Comparison of ENCODE assay signal across 12 cellular contexts in genomic region chr12:65510584-65511050, GRCh38.
DNase-seq lines count a peak whose midpoint lies in the region; ATAC-seq and TF ChIP-seq lines count a peak whose summit lies in the region.
"Had no signal": no experiment of that assay in that cellular context is flagged by ENCODE, and none has a peak within 500 bp of the region (broad histone marks: within the 10 kb centered on the region; RNA-seq: fewer than 3 reads in every experiment).

No MANE protein-coding gene starts in this region.

- H3K4me1 Mint-ChIP-seq in nephron progenitor cell = peaks cover 62% of the 10 kb centered on the region

- peak overlapping the region; percentile 94 for H3K27ac Mint-ChIP-seq in nephron progenitor cell
- H3K27ac Mint-ChIP-seq: activated naive CD8-positive, alpha-beta T cell had no signal

- peaks cover 2% of the 10 kb centered on the region for H3K27me3 Mint-ChIP-seq in nephron progenitor cell (ENCODE audit: low read depth, poor library complexity)

- intact Hi-C loops in left ventricle myocardium superior (cut with micrococcal nuclease) = no loop called here

- no peak for TF ChIP-seq CTCF in nephron progenitor cell (IDR thresholded peaks at IDR 0.05)

- DNase-seq in Ammon's horn (ENCODE audit: low spot score) (peak; percentile 68), amygdala (lab: John Stamatoyannopoulos, UW) (peak in 49 of 56 donors; percentile 1 to 75 (median 39)), left ventricle myocardium superior (peak; percentile 60), nephron progenitor cell (peak; percentile 61), NCI-H226 (no peak), NAMALWA (ENCODE audit: low spot score) (no peak), T1000 (lab: John Stamatoyannopoulos, UW) (no peak), DMS153 (lab: John Stamatoyannopoulos, UW) (no peak)
- DNase-seq: activated CD4-positive, alpha-beta T cell treated with anti-CD3 and anti-CD28 coated beads for 48 hours; erythroblast; stimulated activated CD4-positive, alpha-beta T cell treated with anti-CD3 and anti-CD28 coated beads, Interleukin-4, amount 100 ng/mL, for 24 hours had no signal

- H3K9me3 Mint-ChIP-seq in nephron progenitor cell = no peaks in the 10 kb centered on the region

- no peaks in the 10 kb centered on the region for H3K36me3 Mint-ChIP-seq in nephron progenitor cell (ENCODE audit: low read depth)
- H3K36me3 Mint-ChIP-seq: activated naive CD8-positive, alpha-beta T cell had no signal

- peak; percentile 74 for ATAC-seq in left ventricle myocardium superior

- H3K4me3 Mint-ChIP-seq in nephron progenitor cell = peak overlapping the region; percentile 29
- H3K4me3 Mint-ChIP-seq: activated naive CD8-positive, alpha-beta T cell had no signal

Comparison
In these comparisons a context has a peak if more than half of its experiments do, and no peak if none do; other contexts are left out.
1. DNase-seq: peak in Ammon's horn (single experiment), amygdala (49 of 56), left ventricle myocardium superior (single experiment) and nephron progenitor cell (single experiment); none in NCI-H226 (single experiment), NAMALWA (single experiment), T1000 (single experiment) and DMS153 (single experiment).